ENCODE assay signal across 2 cellular contexts in genomic region chr15:88605507-88606436, GRCh38.
TF ChIP-seq lines count a peak whose summit lies in the region.

No MANE protein-coding gene starts in this region.

TF ChIP-seq in GM12878, 131 proteins besides CTCF, POLR2A, EP300 and RAD21:
- TF ChIP-seq SUZ12 (IDR thresholded peaks at IDR 0.05; ENCODE audit: unreplicated experiment) (peak; percentile 43), CUX1 (IDR thresholded peaks at IDR 0.05; ENCODE audit: insufficient replicate concordance, low read depth, low read length) (no peak), REST (IDR thresholded peaks at IDR 0.05; ENCODE audit: low read depth, low read length) (peak; percentile 92)
TF ChIP-seq in GM12878: peak in this region for 2.

TF ChIP-seq in liver, 16 proteins besides CTCF, POLR2A, EP300 and RAD21:
- no peak for TF ChIP-seq YY1 (IDR thresholded peaks at IDR 0.05)
- TF ChIP-seq REST (IDR thresholded peaks at IDR 0.05), result peak; percentile 99
TF ChIP-seq in liver: peak in this region for 1.
